Comparison of ENCODE assay signal across 1 cellular context in genomic region chr11:105070221-105070789, GRCh38.
TF ChIP-seq lines count a peak whose summit lies in the region.

No MANE protein-coding gene starts in this region.

TF ChIP-seq in SK-N-SH treated with all-trans-retinoic acid at 6 μM for 48 hours, 23 proteins besides CTCF, POLR2A, EP300 and RAD21 (continued from another document):
- TF ChIP-seq, protein P1, sequence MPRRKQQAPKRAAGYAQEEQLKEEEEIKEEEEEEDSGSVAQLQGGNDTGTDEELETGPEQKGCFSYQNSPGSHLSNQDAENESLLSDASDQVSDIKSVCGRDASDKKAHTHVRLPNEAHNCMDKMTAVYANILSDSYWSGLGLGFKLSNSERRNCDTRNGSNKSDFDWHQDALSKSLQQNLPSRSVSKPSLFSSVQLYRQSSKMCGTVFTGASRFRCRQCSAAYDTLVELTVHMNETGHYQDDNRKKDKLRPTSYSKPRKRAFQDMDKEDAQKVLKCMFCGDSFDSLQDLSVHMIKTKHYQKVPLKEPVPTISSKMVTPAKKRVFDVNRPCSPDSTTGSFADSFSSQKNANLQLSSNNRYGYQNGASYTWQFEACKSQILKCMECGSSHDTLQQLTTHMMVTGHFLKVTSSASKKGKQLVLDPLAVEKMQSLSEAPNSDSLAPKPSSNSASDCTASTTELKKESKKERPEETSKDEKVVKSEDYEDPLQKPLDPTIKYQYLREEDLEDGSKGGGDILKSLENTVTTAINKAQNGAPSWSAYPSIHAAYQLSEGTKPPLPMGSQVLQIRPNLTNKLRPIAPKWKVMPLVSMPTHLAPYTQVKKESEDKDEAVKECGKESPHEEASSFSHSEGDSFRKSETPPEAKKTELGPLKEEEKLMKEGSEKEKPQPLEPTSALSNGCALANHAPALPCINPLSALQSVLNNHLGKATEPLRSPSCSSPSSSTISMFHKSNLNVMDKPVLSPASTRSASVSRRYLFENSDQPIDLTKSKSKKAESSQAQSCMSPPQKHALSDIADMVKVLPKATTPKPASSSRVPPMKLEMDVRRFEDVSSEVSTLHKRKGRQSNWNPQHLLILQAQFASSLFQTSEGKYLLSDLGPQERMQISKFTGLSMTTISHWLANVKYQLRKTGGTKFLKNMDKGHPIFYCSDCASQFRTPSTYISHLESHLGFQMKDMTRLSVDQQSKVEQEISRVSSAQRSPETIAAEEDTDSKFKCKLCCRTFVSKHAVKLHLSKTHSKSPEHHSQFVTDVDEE (CRISPR knock-in tag; IDR thresholded peaks at IDR 0.05), result no peak
